Comparison of ENCODE assay signal across 16 cellular contexts in the genomic region with DNA sequence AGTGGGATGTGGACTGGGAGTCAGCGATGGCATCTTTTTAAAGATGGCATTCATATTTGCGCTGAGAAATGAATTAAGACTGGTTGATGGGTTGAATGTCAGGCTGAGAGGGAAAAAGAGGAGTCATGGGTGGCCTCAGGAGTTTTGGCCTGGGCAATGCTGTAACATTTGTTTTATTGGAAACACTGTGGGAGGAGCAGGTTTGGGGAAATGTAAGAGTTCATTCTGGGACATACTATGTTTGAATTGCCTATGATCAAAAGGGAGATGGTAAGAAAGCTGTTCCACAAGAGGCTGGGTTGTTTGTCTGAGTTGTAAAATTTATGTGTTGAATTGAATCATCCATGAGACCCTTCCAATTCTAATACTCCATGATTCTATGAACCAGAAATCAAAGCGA.
A peak's percentile ranks its signal among the peaks of the same experiment; 100 is the strongest.
DNase-seq lines count a peak whose midpoint lies in the region; ATAC-seq, FAIRE-seq and TF ChIP-seq lines count a peak whose summit lies in the region.
"Had no signal": no experiment of that assay in that cellular context is flagged by ENCODE, and none has a peak within 500 bp of the region (broad histone marks: within the 10 kb centered on the region; RNA-seq: fewer than 3 reads in every experiment).

No MANE protein-coding gene starts in this region.

- no peak overlapping the region for H3K9ac ChIP-seq in H1 (replicated peaks in 1 of 4; ENCODE audit: extremely low read depth in 1 of 4, low read depth in 3 of 4, low read length in 3 of 4)
- H3K9ac ChIP-seq: GM23248 had no signal

- H2AFZ ChIP-seq in H1 (ENCODE audit: low read length): 0 out of 2 replicates have a peak overlapping the region, but pooled peaks have one; percentile 1
- H2AFZ ChIP-seq: GM23248 had no signal

- DNase-seq in H54 (ENCODE audit: insufficient read length, low spot score): no peak
- DNase-seq in Panc1 (ENCODE audit: low read depth, low spot score): no peak
- DNase-seq in H1 (ENCODE audit: low read depth in 1 of 2, low spot score in 2 of 2): no peak
- no peak for DNase-seq in aorta
- DNase-seq: BE2C; C1 segment of cervical spinal cord; Caco-2; CD4-positive, alpha-beta T cell; GM23248; H9 had no signal

- no peak for TF ChIP-seq EP300 in H1 (IDR thresholded peaks at IDR 0.05; ENCODE audit: borderline replicate concordance in 1 of 2, low read depth in 2 of 2, low read length in 2 of 2)

- TF ChIP-seq RAD21 in H1 (IDR thresholded peaks at IDR 0.05 in 1 of 2, conservative IDR thresholded peaks at IDR 0.05 in 1 of 2; ENCODE audit: low read depth in 2 of 2, low read length in 2 of 2): no peak

- in situ Hi-C loops in Panc1 (cut with HindIII; ENCODE audit: low pct_unique_long_range_greater_than_20kb, low sequenced_read_pairs): no loop called here

- WGBS in H1 (ENCODE audit: extremely low coverage in 1 of 2, insufficient coverage in 1 of 2, insufficient read length in 1 of 2, insufficient replicate concordance in 2 of 2, low coverage in 1 of 2, low lambda C conversion rate in 2 of 2, missing lambda C conversion rate in 1 of 2), 2 experiments: 94% methylated on average over 3 of the region's 3 CpGs; no CpG with 5 or more reads in 1 of the 2 experiments
- WGBS in aorta, 2 donors: 94 to 96% methylated on average over 3 of the region's 3 CpGs

- H3K27me3 ChIP-seq in Panc1 (ENCODE audit: control insufficient read depth, insufficient read depth, low read length) (no peaks in the 10 kb centered on the region), H1 (replicated peaks in 1 of 4; ENCODE audit: control insufficient read depth in 3 of 4, extremely low read depth in 1 of 4, insufficient read depth in 3 of 4, low read length in 3 of 4) (no peaks in the 10 kb centered on the region), aorta (ENCODE audit: control insufficient read depth in 1 of 2, insufficient read depth in 2 of 2, low read length in 1 of 2) (no peaks in the 10 kb centered on the region)
- H3K27me3 ChIP-seq: BE2C had no signal

- no peak overlapping the region for H2BK120ac ChIP-seq in H1 (replicated peaks; ENCODE audit: low read depth, low read length)

- no peak overlapping the region for H2BK12ac ChIP-seq in H1 (ENCODE audit: low read depth, low read length)

- H3K4me1 ChIP-seq in Panc1 (ENCODE audit: control insufficient read depth, insufficient read depth, low read length) (peaks cover under 1% of the 10 kb centered on the region), H1 (replicated peaks in 1 of 4; ENCODE audit: control insufficient read depth in 3 of 4, insufficient read depth in 4 of 4, low read length in 3 of 4) (no peaks in the 10 kb centered on the region), aorta (ENCODE audit: control insufficient read depth in 1 of 2, insufficient read depth in 2 of 2, low read length in 2 of 2) (peaks cover 0 to 4% of the 10 kb centered on the region in 2 donors)
- H3K4me1 ChIP-seq: BE2C, Caco-2 had no signal

- H2AK5ac ChIP-seq in H1 (ENCODE audit: low read depth, low read length): no peak overlapping the region

- no peak overlapping the region for H3K4me2 ChIP-seq in H1 (ENCODE audit: insufficient read depth in 1 of 2, low read depth in 2 of 2, low read length in 2 of 2)

- H4K5ac ChIP-seq in H1 (ENCODE audit: insufficient read length, low read depth, low read length): no peak overlapping the region

- no peak overlapping the region for H3K14ac ChIP-seq in H1 (ENCODE audit: insufficient read length)

- H4K20me1 ChIP-seq in H1 (replicated peaks in 1 of 2; ENCODE audit: control insufficient read depth in 1 of 2, insufficient read depth in 2 of 2, low read length in 2 of 2): no peaks in the 10 kb centered on the region

- H3K4me3 ChIP-seq in Panc1 (ENCODE audit: low read depth in 2 of 2, low read length in 2 of 2) (no peak overlapping the region), H1 (ENCODE audit: extremely low read depth in 1 of 4, insufficient read depth in 2 of 4, low read depth in 3 of 4, low read length in 4 of 4) (no peak overlapping the region), aorta (ENCODE audit: low read length in 2 of 2) (no peak overlapping the region)
- H3K4me3 ChIP-seq: GM23248 had no signal

- H3K4ac ChIP-seq in H1 (replicated peaks; ENCODE audit: insufficient read length, low read depth, low read length): no peak overlapping the region

- H2BK15ac ChIP-seq in H1 (ENCODE audit: low read length): no peak overlapping the region

- no peaks in the 10 kb centered on the region for H3K23me2 ChIP-seq in H1 (ENCODE audit: low read depth, low read length)

- TF ChIP-seq POLR2A in H54 (IDR thresholded peaks at IDR 0.05; ENCODE audit: low read depth, low read length) (no peak), H1 (IDR thresholded peaks at IDR 0.05; ENCODE audit: control extremely low read depth in 1 of 2, low read depth in 2 of 2, low read length in 2 of 2) (no peak)

- H3K56ac ChIP-seq in H1 (replicated peaks; ENCODE audit: insufficient read length, low read depth, low read length): no peak overlapping the region

- POLR2A ChIA-PET in Panc1 (lab: Charles Lee) (no interaction called here), H1 (lab: Charles Lee; ENCODE audit: partially characterized antibody) (no interaction called here)

- H3K27ac ChIP-seq in Panc1 (ENCODE audit: low read length) (peak overlapping the region; percentile 48; the same call in 1 of the 2 replicates), H1 (ENCODE audit: low read depth, low read length) (no peak overlapping the region), aorta (ENCODE audit: low read depth in 1 of 2, low read length in 2 of 2) (no peak overlapping the region)
- H3K27ac ChIP-seq: GM23248, HL-60 had no signal

- H3K9me3 ChIP-seq in Panc1 (ENCODE audit: control insufficient read depth, insufficient read depth, low read depth, low read length) (no peaks in the 10 kb centered on the region), H1 (ENCODE audit: insufficient read depth in 2 of 2, low read depth in 1 of 2, low read length in 1 of 2) (no peaks in the 10 kb centered on the region), aorta (ENCODE audit: control insufficient read depth, low read length) (no peaks in the 10 kb centered on the region)
- H3K9me3 ChIP-seq: BE2C, Caco-2 had no signal

- H3K79me2 ChIP-seq in H1 (ENCODE audit: control insufficient read depth in 1 of 2, insufficient read depth in 2 of 2, low read length in 2 of 2): no peaks in the 10 kb centered on the region

- no peak overlapping the region for H3K18ac ChIP-seq in H1 (ENCODE audit: extremely low read depth, low read length)

- no peak overlapping the region for H3K23ac ChIP-seq in H1 (ENCODE audit: insufficient read length)

- H2BK20ac ChIP-seq in H1 (ENCODE audit: low read length): no peak overlapping the region

- CTCF ChIA-PET in Panc1 (lab: Charles Lee) (no interaction called here), H1 (lab: Charles Lee; ENCODE audit: partially characterized antibody) (no interaction called here)

- H3K36me3 ChIP-seq in Panc1 (ENCODE audit: control insufficient read depth, insufficient read depth, low read length): no peaks in the 10 kb centered on the region
- H3K36me3 ChIP-seq in H1 (ENCODE audit: control insufficient read depth in 2 of 4, insufficient read depth in 4 of 4, low read length in 3 of 4): no peaks in the 10 kb centered on the region
- no peaks in the 10 kb centered on the region for H3K36me3 ChIP-seq in aorta (ENCODE audit: control insufficient read depth in 1 of 2, insufficient read depth in 2 of 2, low read length in 1 of 2)
- H3K36me3 ChIP-seq: BE2C had no signal

- BruUV-seq in Panc1 (replicated peaks; lab: Mats Ljungman, UMichigan): no TSS peak

- H2BK5ac ChIP-seq in H1 (ENCODE audit: low read depth, low read length): no peak overlapping the region

- intact Hi-C loops in Panc1 (cut with micrococcal nuclease; ENCODE audit: unreplicated experiment) (loop anchor here (10.0 kb wide), 1 partner anchor 189 kb away; no protein-coding TSS in a partner anchor), aorta (cut with DNase I) (no loop called here)

- FAIRE-seq in H54 (lab: Jason Lieb, UNC) (peak; percentile 50), H1 (lab: Jason Lieb, UNC) (no peak)
- FAIRE-seq: D721Med, G401.6, GM12891 had no signal

- no peak for TF ChIP-seq CTCF in Panc1 (IDR thresholded peaks at IDR 0.05)
- TF ChIP-seq CTCF in H1 (IDR thresholded peaks at IDR 0.05; ENCODE audit: control extremely low read depth in 1 of 3, insufficient read depth in 1 of 3, low read depth in 1 of 3, low read length in 3 of 3): no peak

- H4K91ac ChIP-seq in H1 (replicated peaks; ENCODE audit: insufficient read length, low read length): no peak overlapping the region

- no peaks in the 10 kb centered on the region for H3K79me1 ChIP-seq in H1 (ENCODE audit: low read depth, low read length)

- no peak overlapping the region for H4K8ac ChIP-seq in H1 (ENCODE audit: extremely low read depth, insufficient read depth, low read length)

- ATAC-seq in Panc1 (no peak), HG02870 (IDR thresholded peaks at IDR 0.05; ENCODE audit: unreplicated experiment) (no peak), HG03565 (IDR thresholded peaks at IDR 0.05; ENCODE audit: unreplicated experiment) (no peak), aorta (ENCODE audit: low FRiP score) (no peak)

TF ChIP-seq in H1, 55 proteins besides CTCF, POLR2A, EP300 and RAD21 (continues in another document):
- TF ChIP-seq SUZ12 (IDR thresholded peaks at IDR 0.05; ENCODE audit: low read length) (no peak), BRCA1 (IDR thresholded peaks at IDR 0.05; ENCODE audit: low read depth, low read length) (no peak), SP2 (IDR thresholded peaks at IDR 0.05; ENCODE audit: low read length) (no peak), SP4 (IDR thresholded peaks at IDR 0.05; ENCODE audit: low read length) (no peak), CHD1 (IDR thresholded peaks at IDR 0.05; ENCODE audit: low read depth, low read length) (no peak), KDM5A (IDR thresholded peaks at IDR 0.05; ENCODE audit: low read length) (no peak), KDM1A (IDR thresholded peaks at IDR 0.05; ENCODE audit: borderline replicate concordance, low read length) (no peak), SAP30 (IDR thresholded peaks at IDR 0.05; ENCODE audit: insufficient read depth, insufficient replicate concordance, low read length) (no peak), BACH1 (IDR thresholded peaks at IDR 0.05; ENCODE audit: low read length) (no peak), EGR1 (IDR thresholded peaks at IDR 0.05; ENCODE audit: borderline replicate concordance, low read depth, low read length) (no peak), KDM4A (IDR thresholded peaks at IDR 0.05; ENCODE audit: low read depth, low read length, severe bottlenecking) (no peak), JUND (IDR thresholded peaks at IDR 0.05; ENCODE audit: low read length) (no peak), ASH2L (IDR thresholded peaks at IDR 0.05; ENCODE audit: low read length) (no peak)
- TF ChIP-seq, protein P1, sequence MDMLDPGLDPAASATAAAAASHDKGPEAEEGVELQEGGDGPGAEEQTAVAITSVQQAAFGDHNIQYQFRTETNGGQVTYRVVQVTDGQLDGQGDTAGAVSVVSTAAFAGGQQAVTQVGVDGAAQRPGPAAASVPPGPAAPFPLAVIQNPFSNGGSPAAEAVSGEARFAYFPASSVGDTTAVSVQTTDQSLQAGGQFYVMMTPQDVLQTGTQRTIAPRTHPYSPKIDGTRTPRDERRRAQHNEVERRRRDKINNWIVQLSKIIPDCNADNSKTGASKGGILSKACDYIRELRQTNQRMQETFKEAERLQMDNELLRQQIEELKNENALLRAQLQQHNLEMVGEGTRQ (IDR thresholded peaks at IDR 0.05; ENCODE audit: low read length): no peak
